In the genomic region with DNA sequence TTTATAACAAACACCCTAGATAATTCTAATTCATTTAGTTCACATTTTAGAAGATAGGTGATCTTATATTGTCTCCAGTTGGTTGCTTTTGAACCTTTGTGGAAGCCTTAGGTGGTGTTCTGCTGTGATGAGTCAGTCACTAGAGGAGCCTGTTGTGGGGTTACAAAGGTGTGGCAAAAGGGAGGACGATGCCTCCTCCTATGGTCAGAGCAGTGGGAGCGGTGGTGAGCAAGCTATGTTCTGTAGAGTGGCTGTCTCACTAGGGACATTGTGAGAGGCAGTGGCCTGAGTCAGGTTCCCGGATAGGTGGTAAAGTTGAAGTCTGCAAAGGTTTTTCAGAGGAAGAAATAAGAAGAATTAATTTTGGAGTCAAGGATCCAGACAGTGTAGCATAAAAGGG, we compare ENCODE assay signal across 12 cellular contexts.
DNase-seq lines count a peak whose midpoint lies in the region; ATAC-seq and TF ChIP-seq lines count a peak whose summit lies in the region.
"Had no signal": no experiment of that assay in that cellular context is flagged by ENCODE, and none has a peak within 500 bp of the region (broad histone marks: within the 10 kb centered on the region; RNA-seq: fewer than 3 reads in every experiment).

No MANE protein-coding gene starts in this region.

- ATAC-seq in HG03521 (IDR thresholded peaks at IDR 0.05; ENCODE audit: unreplicated experiment): no peak

- H3K9me3 Mint-ChIP-seq in Calu3 (ENCODE audit: low read depth, unreplicated experiment): no peaks in the 10 kb centered on the region
- H3K9me3 Mint-ChIP-seq: CD4-positive, alpha-beta T cell had no signal

- H3K36me3 Mint-ChIP-seq in Calu3 (ENCODE audit: insufficient read depth, unreplicated experiment): peaks cover 11% of the 10 kb centered on the region

- POLR2A ChIA-PET in RWPE1 (lab: Yijun Ruan, JAX; ENCODE audit: low non-redundant PET): no interaction called here

- no peak for DNase-seq in Calu3
- DNase-seq in RWPE1 (ENCODE audit: low spot score): no peak
- DNase-seq in epithelial cell of prostate (ENCODE audit: low read depth, low spot score): no peak
- no peak for DNase-seq in osteoblast (ENCODE audit: insufficient read length, low spot score, missing footprints)
- no peak for DNase-seq in stimulated activated CD4-positive, alpha-beta T cell treated with anti-CD3 and anti-CD28 coated beads, Interleukin-15, amount 100 ng/mL, for 24 hours
- DNase-seq in DMS79 (lab: John Stamatoyannopoulos, UW): no peak
- DNase-seq in cerebellar nuclear complex (lab: John Stamatoyannopoulos, UW): no peak
- DNase-seq: NCI-H1092 treated with DMSO at 0.1 percent for 48 hours had no signal

- BruUV-seq in Calu3 (replicated peaks; lab: Mats Ljungman, UMichigan): no TSS peak

- peak overlapping the region; percentile 67 for H3K27ac Mint-ChIP-seq in Calu3 (ENCODE audit: unreplicated experiment)
- H3K27ac Mint-ChIP-seq: CD4-positive, alpha-beta T cell had no signal

- intact Hi-C loops in Calu3 (cut with micrococcal nuclease; ENCODE audit: unreplicated experiment): loop anchor here (1.0 to 5.0 kb wide), 2 partner anchors 94 to 192 kb away; no protein-coding TSS in a partner anchor

- H3K36me3 ChIP-seq in osteoblast (ENCODE audit: insufficient read depth, low read length): no peaks in the 10 kb centered on the region
- H3K36me3 ChIP-seq: HAP-1 had no signal

- H3K27me3 Mint-ChIP-seq in Calu3 (ENCODE audit: unreplicated experiment): no peaks in the 10 kb centered on the region

- H2AFZ ChIP-seq in osteoblast (ENCODE audit: low read length): no peak overlapping the region

- H3K9me3 ChIP-seq in osteoblast (ENCODE audit: low read depth, low read length): no peaks in the 10 kb centered on the region
- H3K9me3 ChIP-seq: HAP-1 had no signal

- peaks cover 40% of the 10 kb centered on the region for H3K4me1 Mint-ChIP-seq in Calu3 (ENCODE audit: low read depth, unreplicated experiment)

- CTCF ChIA-PET in Calu3 (lab: Charles Lee): no interaction called here
- CTCF ChIA-PET in RWPE1 (lab: Yijun Ruan, JAX): interaction anchor here (0.8 kb wide), 1 partner anchor 195 kb away, joined by 3 read pairs; no protein-coding TSS in a partner anchor

- H3K27ac ChIP-seq in RWPE1 (peak overlapping the region; percentile 68), epithelial cell of prostate (peak overlapping the region; percentile 23), osteoblast (ENCODE audit: low read depth, low read length) (peak overlapping the region; percentile 53)
- H3K27ac ChIP-seq: HL-60 had no signal

- no peak overlapping the region for H3K4me2 ChIP-seq in osteoblast (ENCODE audit: insufficient read depth, low read length)

- peaks cover 16% of the 10 kb centered on the region for H3K4me1 ChIP-seq in osteoblast (ENCODE audit: insufficient read depth, low read length)

- H3K4me3 Mint-ChIP-seq in Calu3 (ENCODE audit: low read depth, unreplicated experiment): no peak overlapping the region
- H3K4me3 Mint-ChIP-seq: CD4-positive, alpha-beta T cell had no signal

- H3K4me3 ChIP-seq in osteoblast (ENCODE audit: insufficient read depth, low read length): no peak overlapping the region
- H3K4me3 ChIP-seq: HAP-1 had no signal

- no peaks in the 10 kb centered on the region for H3K79me2 ChIP-seq in osteoblast (ENCODE audit: insufficient read depth, low read length)

- no peaks in the 10 kb centered on the region for H4K20me1 ChIP-seq in osteoblast (ENCODE audit: insufficient read depth, low read length)

- TF ChIP-seq CTCF in Calu3 (IDR thresholded peaks at IDR 0.05; ENCODE audit: unreplicated experiment) (no peak), RWPE1 (conservative IDR thresholded peaks at IDR 0.05; ENCODE audit: low read depth) (no peak), osteoblast (IDR thresholded peaks at IDR 0.05; ENCODE audit: extremely low read depth, low read depth, low read length) (no peak)

- no peaks in the 10 kb centered on the region for H3K27me3 ChIP-seq in osteoblast (ENCODE audit: insufficient read depth, low read length)
